Comparison of ENCODE assay signal across 8 cellular contexts in the genomic region with DNA sequence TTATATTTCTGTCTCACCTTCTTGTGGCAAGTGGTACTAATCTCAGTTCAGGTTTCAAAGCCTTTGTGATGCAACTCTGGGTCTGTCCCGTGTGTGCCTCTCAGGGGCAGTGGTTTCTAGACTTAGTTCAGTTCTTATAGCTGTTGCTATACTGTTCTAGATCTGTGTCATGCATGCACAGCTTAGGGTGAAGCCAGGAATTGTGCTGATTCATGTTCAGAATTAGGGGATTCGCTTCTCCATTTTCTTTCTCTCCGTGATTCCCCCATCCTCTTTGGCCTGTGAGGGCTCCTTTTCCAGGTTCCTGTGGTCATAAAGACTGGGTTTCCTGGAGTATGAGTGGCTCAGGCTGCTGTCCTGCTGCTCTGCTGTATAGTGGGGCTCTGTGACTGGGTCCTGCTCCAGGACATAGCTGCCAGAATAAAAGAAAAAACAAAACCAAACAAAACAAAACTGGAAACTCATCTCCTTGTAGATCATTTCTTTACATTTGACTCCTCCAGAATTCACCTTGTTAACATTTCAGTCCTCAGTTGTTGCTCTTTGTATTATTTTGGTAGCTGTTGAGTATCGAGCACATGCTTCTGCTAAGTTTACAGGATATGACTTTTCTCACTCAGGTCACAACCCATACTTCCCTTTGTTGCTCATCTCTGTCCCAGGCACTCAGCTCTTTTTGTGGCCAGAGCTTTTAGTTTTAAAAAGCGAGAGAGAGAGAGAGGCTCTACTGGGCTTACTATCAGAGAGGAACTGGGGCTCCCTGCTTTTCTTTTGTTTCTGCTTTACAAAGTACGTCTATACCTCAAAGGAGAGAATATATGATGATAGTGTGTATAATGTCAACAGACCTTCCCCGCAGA. TPM values are rescaled to one million over a fixed set of nuclear protein-coding genes. Genes with fewer than 3 reads are reported as not detected.
A peak's percentile ranks its signal among the peaks of the same experiment; 100 is the strongest.
DNase-seq lines count a peak whose midpoint lies in the region; ATAC-seq and TF ChIP-seq lines count a peak whose summit lies in the region.

No MANE protein-coding gene starts in this region.

- CTCF ChIA-PET in T-cell (lab: Charles Lee): interaction anchor here (0.6 to 1.2 kb wide), 9 partner anchors 9 to 1836 kb away, joined by 3 to 9 read pairs (median 3); no protein-coding TSS in a partner anchor

- peaks cover 4 to 16% (median 7%) of the 10 kb centered on the region in 3 donors for H3K9me3 Mint-ChIP-seq in T-cell
- no peaks in the 10 kb centered on the region for H3K9me3 Mint-ChIP-seq in natural killer cell

- no peaks in the 10 kb centered on the region for H4K20me1 ChIP-seq in BLaER1

- H3K4me1 Mint-ChIP-seq in T-cell (peaks cover 55 to 60% (median 57%) of the 10 kb centered on the region in 3 donors), natural killer cell (peaks cover 32 to 54% of the 10 kb centered on the region in 2 donors)

- ATAC-seq in GM19328 (IDR thresholded peaks at IDR 0.05; ENCODE audit: unreplicated experiment) (peak; percentile 91), HG03196 (IDR thresholded peaks at IDR 0.05; ENCODE audit: unreplicated experiment) (peak; percentile 95), T-cell (replicated peaks in 1 of 4) (peak; percentile 81 to 93 (median 88)), natural killer cell (peak; percentile 80 to 91 (median 87))

- peak overlapping the region; percentile 90 for H3K4me2 ChIP-seq in BLaER1

- peak overlapping the region; percentile 78 for H3K27ac ChIP-seq in BLaER1
- no peak overlapping the region for H3K27ac ChIP-seq in duodenal mucosa (ENCODE audit: low read depth, low read length)

- POLR2A ChIA-PET in T-cell (lab: Charles Lee): interaction anchor here in 1 of 2 donors (0.7 kb wide), 1 partner anchor 110 kb away, joined by 6 read pairs; no protein-coding TSS in a partner anchor

- intact Hi-C loops in natural killer cell (cut with micrococcal nuclease): loop anchor here (5.0 kb wide), 1 partner anchor 33 kb away; the partner anchor contains the start of gene CERS6
- intact Hi-C loops in posterior vena cava (cut with DNase I): no loop called here

- H3K36me3 ChIP-seq in BLaER1 (peaks cover 27% of the 10 kb centered on the region), duodenal mucosa (ENCODE audit: control insufficient read depth in 1 of 2, insufficient read depth in 2 of 2, low read length in 2 of 2) (peaks cover 0 to 3% of the 10 kb centered on the region in 2 donors)

- H3K9ac ChIP-seq in BLaER1: peak overlapping the region; percentile 75
- peak overlapping the region in 1 of 2 donors; percentile 36 for H3K9ac ChIP-seq in duodenal mucosa (ENCODE audit: low read depth in 1 of 2, low read length in 2 of 2)

- TF ChIP-seq CTCF in natural killer cell (IDR thresholded peaks at IDR 0.05): no peak

- H3K4me3 Mint-ChIP-seq in T-cell (peak overlapping the region; percentile 65 to 76 (median 74)), natural killer cell (peak overlapping the region; percentile 85)

- peak overlapping the region; percentile 83 to 89 for H3K27ac Mint-ChIP-seq in T-cell
- H3K27ac Mint-ChIP-seq in natural killer cell: peak overlapping the region; percentile 83 to 87

- in situ Hi-C loops in G401 (cut with HindIII; ENCODE audit: low sequenced_read_pairs): no loop called here

- H3K36me3 Mint-ChIP-seq in T-cell (peaks cover 13% of the 10 kb centered on the region), natural killer cell (no peaks in the 10 kb centered on the region)

- H3K9me3 ChIP-seq in BLaER1: peaks cover 40% of the 10 kb centered on the region
- no peaks in the 10 kb centered on the region for H3K9me3 ChIP-seq in duodenal mucosa (ENCODE audit: control insufficient read depth in 1 of 2, low read length in 2 of 2)

- H3K4me3 ChIP-seq in BLaER1 (peak overlapping the region; percentile 39), duodenal mucosa (ENCODE audit: low read depth in 1 of 2, low read length in 2 of 2) (peak overlapping the region; percentile 11 to 40)

- H3K27me3 Mint-ChIP-seq in T-cell (no peaks in the 10 kb centered on the region), natural killer cell (ENCODE audit: low read depth in 2 of 2) (no peaks in the 10 kb centered on the region)

- peak in 22 of 34 experiments; percentile 5 to 54 (median 20) for DNase-seq in T-cell
- no peak for DNase-seq in natural killer cell
- no peak for DNase-seq in G401 (ENCODE audit: low spot score)
- no peak for DNase-seq in posterior vena cava (ENCODE audit: low spot score)

- peaks cover 24% of the 10 kb centered on the region for H3K4me1 ChIP-seq in BLaER1
- peaks cover 24 to 30% of the 10 kb centered on the region in 2 donors for H3K4me1 ChIP-seq in duodenal mucosa (ENCODE audit: control insufficient read depth in 1 of 2, insufficient read depth in 2 of 2, low read length in 2 of 2)

- H3K27me3 ChIP-seq in BLaER1 (no peaks in the 10 kb centered on the region), duodenal mucosa (ENCODE audit: control insufficient read depth in 1 of 2, insufficient read depth in 2 of 2, low read length in 2 of 2) (no peaks in the 10 kb centered on the region)

RNA-seq across cellular contexts. Expression of gene CERS6, which starts 34.2 kb away (rescaled TPM):
- 10 to 100 TPM; 11.1 to 20.3 (median 13.6) TPM for total RNA-seq in T-cell
- total RNA-seq in natural killer cell: 10 to 100 TPM in 2 of 3 donors, 1 to 10 TPM in 1; 9.1 to 13.5 (median 11.8) TPM
- 12.5 and 23.5 TPM in 2 replicates for total RNA-seq in G401 (2014; rRNA removed; shearing (Covaris generic))
- total RNA-seq in posterior vena cava: 10 to 100 TPM; 13.2 to 18.2 TPM

Comparison
In these comparisons a context has a peak if more than half of its experiments do, and no peak if none do; other contexts are left out.
1. DNase-seq: peak in T-cell (22 of 34); none in natural killer cell (single experiment), G401 (single experiment) and posterior vena cava (single experiment).
2. Peak in every context shown above with its lines, with median percentiles within 50 percentile points of each other: ATAC-seq.